ENCODE assay signal across 8 cellular contexts in genomic region chr1:198934901-198935301, GRCh38.
DNase-seq lines count a peak whose midpoint lies in the region; ATAC-seq and TF ChIP-seq lines count a peak whose summit lies in the region.

No MANE protein-coding gene starts in this region.

- H3K27ac ChIP-seq in vagina: peak overlapping the region; percentile 3

- H3K36me3 ChIP-seq in mucosa of descending colon (ENCODE audit: low read depth): no peaks in the 10 kb centered on the region
- no peaks in the 10 kb centered on the region for H3K36me3 ChIP-seq in vagina

- peaks cover 2% of the 10 kb centered on the region for H3K4me1 ChIP-seq in mucosa of descending colon (ENCODE audit: low read depth)
- peaks cover 9% of the 10 kb centered on the region for H3K4me1 ChIP-seq in vagina

- DNase-seq in NCI-H2171 treated with DMSO at 0.1 percent for 48 hours (lab: John Stamatoyannopoulos, UW) (peak; percentile 28), NCI-H2171 (lab: John Stamatoyannopoulos, UW) (no peak), SIG-M5 treated with dmso at 0.1 percent for 504 hours (lab: John Stamatoyannopoulos, UW; ENCODE audit: unreplicated experiment) (peak; percentile 73), amniotic epithelial cell (ENCODE audit: low read depth) (peak; percentile 43), mucosa of descending colon (peak in 1 of 3 donors; percentile 28), vagina (ENCODE audit: extremely low spot score in 2 of 2) (no peak)

- ATAC-seq in HG03135 (IDR thresholded peaks at IDR 0.05; ENCODE audit: unreplicated experiment) (peak; percentile 17), mucosa of descending colon (peak; percentile 32), GM21367 (IDR thresholded peaks at IDR 0.05; ENCODE audit: unreplicated experiment) (no peak)

- H3K4me3 ChIP-seq in mucosa of descending colon (no peak overlapping the region), vagina (peak overlapping the region; percentile 31 to 44)

- intact Hi-C loops in mucosa of descending colon (cut with DNase I, micrococcal nuclease): no loop called here
- intact Hi-C loops in vagina (cut with DNase I): no loop called here

- no peaks in the 10 kb centered on the region for H3K9me3 ChIP-seq in mucosa of descending colon
- no peaks in the 10 kb centered on the region for H3K9me3 ChIP-seq in vagina

- no peaks in the 10 kb centered on the region for H3K27me3 ChIP-seq in vagina

- TF ChIP-seq POLR2A in vagina (IDR thresholded peaks at IDR 0.05): no peak

- TF ChIP-seq CTCF in mucosa of descending colon (IDR thresholded peaks at IDR 0.05): no peak
- TF ChIP-seq CTCF in vagina (IDR thresholded peaks at IDR 0.05): no peak

Comparison
In these comparisons a context has a peak if more than half of its experiments do, and no peak if none do; other contexts are left out.
1. DNase-seq: peak in NCI-H2171 treated with DMSO at 0.1 percent for 48 hours (single experiment), SIG-M5 treated with dmso at 0.1 percent for 504 hours (single experiment) and amniotic epithelial cell (single experiment); none in NCI-H2171 (single experiment) and vagina (0 of 2).